ENCODE assay signal across 10 cellular contexts in genomic region chr12:6788972-6789905, GRCh38. TPM values are rescaled to one million over a fixed set of nuclear protein-coding genes. Genes with fewer than 3 reads are reported as not detected.
A peak's percentile ranks its signal among the peaks of the same experiment; 100 is the strongest.
DNase-seq lines count a peak whose midpoint lies in the region; ATAC-seq and TF ChIP-seq lines count a peak whose summit lies in the region.
"Had no signal": no experiment of that assay in that cellular context is flagged by ENCODE, and none has a peak within 500 bp of the region (broad histone marks: within the 10 kb centered on the region; RNA-seq: fewer than 3 reads in every experiment).

Gene CD4, plus strand, starts transcription at chr12:6789528. Its CDS starts 10,611 bp downstream, at chr12:6800139.

- WGBS in urinary bladder: 58% methylated on average over 18 of the region's 18 CpGs

- no peak for DNase-seq in activated CD8-positive, alpha-beta memory T cell treated with anti-CD3 and anti-CD28 coated beads, Interleukin-2, amount 10 ng/mL, durations not matched to agents 7 days and 5 days
- no peak for DNase-seq in activated CD8-positive, alpha-beta memory T cell treated with anti-CD3 and anti-CD28 coated beads for 24 hours
- DNase-seq in chondrocyte (ENCODE audit: low spot score) (no peak), NCI-H748 (lab: John Stamatoyannopoulos, UW; ENCODE audit: unreplicated experiment) (no peak), GM10266 (ENCODE audit: extremely low spot score) (no peak), NCI-H69 (lab: John Stamatoyannopoulos, UW) (no peak)
- peak; percentile 34 for DNase-seq in natural killer cell treated with Interleukin-12 subunit alpha and Interleukin-12 subunit beta and Interleukin-15 and Interleukin-18, amount 100 ng/mL, for 72 hours (ENCODE audit: low spot score)

- H3K4me1 ChIP-seq in urinary bladder (ENCODE audit: insufficient read depth): no peaks in the 10 kb centered on the region
- H3K4me1 ChIP-seq: A549 had no signal

- peaks cover 15% of the 10 kb centered on the region for H3K27me3 Mint-ChIP-seq in activated CD8-positive, alpha-beta memory T cell treated with anti-CD3 and anti-CD28 coated beads, Interleukin-2, amount 10 ng/mL, durations not matched to agents 7 days and 5 days
- peaks cover 2% of the 10 kb centered on the region for H3K27me3 Mint-ChIP-seq in chondrocyte (ENCODE audit: low read depth)
- peaks cover 24 to 35% of the 10 kb centered on the region in 2 donors for H3K27me3 Mint-ChIP-seq in natural killer cell treated with Interleukin-12 subunit alpha and Interleukin-12 subunit beta and Interleukin-15 and Interleukin-18, amount 100 ng/mL, for 72 hours

- no peak within 1 kb of the TSS for H3K27ac Mint-ChIP-seq in activated CD8-positive, alpha-beta memory T cell treated with anti-CD3 and anti-CD28 coated beads, Interleukin-2, amount 10 ng/mL, durations not matched to agents 7 days and 5 days
- no peak within 1 kb of the TSS for H3K27ac Mint-ChIP-seq in chondrocyte (ENCODE audit: unreplicated experiment)
- H3K27ac Mint-ChIP-seq in natural killer cell treated with Interleukin-12 subunit alpha and Interleukin-12 subunit beta and Interleukin-15 and Interleukin-18, amount 100 ng/mL, for 72 hours: peak within 1 kb of the TSS; percentile 6

- H3K36me3 ChIP-seq in urinary bladder (ENCODE audit: insufficient read depth): no peaks in the 10 kb centered on the region

- peak within 1 kb of the TSS; percentile 3 for H3K27ac ChIP-seq in urinary bladder (ENCODE audit: low read depth)
- H3K27ac ChIP-seq: A549 had no signal

- H3K36me3 Mint-ChIP-seq in activated CD8-positive, alpha-beta memory T cell treated with anti-CD3 and anti-CD28 coated beads, Interleukin-2, amount 10 ng/mL, durations not matched to agents 7 days and 5 days: no peaks in the 10 kb centered on the region
- no peaks in the 10 kb centered on the region for H3K36me3 Mint-ChIP-seq in chondrocyte (ENCODE audit: low read depth)
- H3K36me3 Mint-ChIP-seq in natural killer cell treated with Interleukin-12 subunit alpha and Interleukin-12 subunit beta and Interleukin-15 and Interleukin-18, amount 100 ng/mL, for 72 hours: no peaks in the 10 kb centered on the region

- no peak within 1 kb of the TSS for H3K4me3 Mint-ChIP-seq in activated CD8-positive, alpha-beta memory T cell treated with anti-CD3 and anti-CD28 coated beads, Interleukin-2, amount 10 ng/mL, durations not matched to agents 7 days and 5 days
- peak within 1 kb of the TSS; percentile 5 for H3K4me3 Mint-ChIP-seq in chondrocyte (ENCODE audit: unreplicated experiment)
- peak within 1 kb of the TSS; percentile 53 for H3K4me3 Mint-ChIP-seq in natural killer cell treated with Interleukin-12 subunit alpha and Interleukin-12 subunit beta and Interleukin-15 and Interleukin-18, amount 100 ng/mL, for 72 hours

- CTCF ChIA-PET in activated CD8-positive, alpha-beta memory T cell treated with anti-CD3 and anti-CD28 coated beads, Interleukin-2, amount 10 ng/mL, durations not matched to agents 7 days and 5 days (lab: Charles Lee): no interaction called here

- H3K4me1 Mint-ChIP-seq in activated CD8-positive, alpha-beta memory T cell treated with anti-CD3 and anti-CD28 coated beads, Interleukin-2, amount 10 ng/mL, durations not matched to agents 7 days and 5 days: peaks cover 27% of the 10 kb centered on the region
- peaks cover 16% of the 10 kb centered on the region for H3K4me1 Mint-ChIP-seq in chondrocyte (ENCODE audit: low read depth)
- peaks cover 17% of the 10 kb centered on the region in 2 donors for H3K4me1 Mint-ChIP-seq in natural killer cell treated with Interleukin-12 subunit alpha and Interleukin-12 subunit beta and Interleukin-15 and Interleukin-18, amount 100 ng/mL, for 72 hours (ENCODE audit: low read depth in 2 of 2)

- TF ChIP-seq CTCF in chondrocyte (IDR thresholded peaks at IDR 0.05) (no peak), GM10266 (IDR thresholded peaks at IDR 0.05; ENCODE audit: control insufficient read depth, insufficient read depth, low read depth, missing control alignments) (no peak)

- H3K9me3 Mint-ChIP-seq in activated CD8-positive, alpha-beta memory T cell treated with anti-CD3 and anti-CD28 coated beads, Interleukin-2, amount 10 ng/mL, durations not matched to agents 7 days and 5 days (ENCODE audit: low read depth): no peaks in the 10 kb centered on the region
- H3K9me3 Mint-ChIP-seq in chondrocyte (ENCODE audit: low read depth): no peaks in the 10 kb centered on the region
- no peaks in the 10 kb centered on the region for H3K9me3 Mint-ChIP-seq in natural killer cell treated with Interleukin-12 subunit alpha and Interleukin-12 subunit beta and Interleukin-15 and Interleukin-18, amount 100 ng/mL, for 72 hours

- peak; percentile 22 for ATAC-seq in activated CD8-positive, alpha-beta memory T cell treated with anti-CD3 and anti-CD28 coated beads, Interleukin-2, amount 10 ng/mL, durations not matched to agents 7 days and 5 days
- peak; percentile 41 to 53 for ATAC-seq in natural killer cell treated with Interleukin-12 subunit alpha and Interleukin-12 subunit beta and Interleukin-15 and Interleukin-18, amount 100 ng/mL, for 72 hours
- ATAC-seq: A549 had no signal

- H3K4me3 ChIP-seq in urinary bladder (ENCODE audit: low read depth, low read length): peak within 1 kb of the TSS; percentile 4
- H3K4me3 ChIP-seq: A549 had no signal

RNA-seq across cellular contexts. Expression of gene CD4, which starts in this region (rescaled TPM):
- total RNA-seq in activated CD8-positive, alpha-beta memory T cell treated with anti-CD3 and anti-CD28 coated beads, Interleukin-2, amount 10 ng/mL, durations not matched to agents 7 days and 5 days: 1 to 10 TPM in 1 of 2 experiments, under 1 TPM in 1; 0.82 to 1.8 TPM
- total RNA-seq in chondrocyte: 0.70 to 1.2 TPM (median 0.72 TPM) in 3 replicates
- total RNA-seq in natural killer cell treated with Interleukin-12 subunit alpha and Interleukin-12 subunit beta and Interleukin-15 and Interleukin-18, amount 100 ng/mL, for 72 hours: 1 to 10 TPM in 1 of 2 donors, under 1 TPM in 1; 0.43 to 5.4 TPM
- 11.5 TPM for total RNA-seq in urinary bladder
- polyA plus RNA-seq in urinary bladder: 21.5 TPM
- total RNA-seq: HT1080 had no signal

Comparison
In these comparisons a context has a peak if more than half of its experiments do, and no peak if none do; other contexts are left out.
1. H3K27ac Mint-ChIP-seq: peak in natural killer cell treated with Interleukin-12 subunit alpha and Interleukin-12 subunit beta and Interleukin-15 and Interleukin-18, amount 100 ng/mL, for 72 hours (2 of 2); none in activated CD8-positive, alpha-beta memory T cell treated with anti-CD3 and anti-CD28 coated beads, Interleukin-2, amount 10 ng/mL, durations not matched to agents 7 days and 5 days (single experiment) and chondrocyte (single experiment).